ENCODE assay signal across 1 cellular context in genomic region chr18:650428-650858, GRCh38.
TF ChIP-seq lines count a peak whose summit lies in the region.

No MANE protein-coding gene starts in this region.

TF ChIP-seq in K562, 482 proteins besides CTCF, POLR2A, EP300 and RAD21 (continued from another document):
- TF ChIP-seq ZBTB40 (IDR thresholded peaks at IDR 0.05) (peak; percentile 57; the same call in 1 of the 2 replicates), ZBTB40 (CRISPR knock-in tag; IDR thresholded peaks at IDR 0.05) (no peak), POLR2G (IDR thresholded peaks at IDR 0.05; ENCODE audit: low read depth, low read length) (no peak), LEF1 (IDR thresholded peaks at IDR 0.05) (peak; percentile 92), CBFB (CRISPR knock-in tag; IDR thresholded peaks at IDR 0.05) (no peak), ZNF23 (CRISPR knock-in tag; IDR thresholded peaks at IDR 0.05) (no peak), SETDB1 (IDR thresholded peaks at IDR 0.05; ENCODE audit: low read length) (no peak), COPS2 (conservative IDR thresholded peaks at IDR 0.05) (no peak), MCM2 (IDR thresholded peaks at IDR 0.05; ENCODE audit: low read depth) (no peak), RBBP5 (IDR thresholded peaks at IDR 0.05; ENCODE audit: borderline replicate concordance, insufficient read depth, low read length, poor library complexity, severe bottlenecking) (no peak), SMC3 (conservative IDR thresholded peaks at IDR 0.05; ENCODE audit: insufficient read depth, low read depth, low read length) (no peak), PBX2 (CRISPR knock-in tag; IDR thresholded peaks at IDR 0.05; ENCODE audit: low read depth) (no peak), PBX2 (tag; conservative IDR thresholded peaks at IDR 0.05; ENCODE audit: low read depth) (0 out of 2 replicates have a peak, but pooled peaks have one; percentile 16), KLF6 (CRISPR knock-in tag; IDR thresholded peaks at IDR 0.05; ENCODE audit: borderline replicate concordance) (no peak), NCOA2 (IDR thresholded peaks at IDR 0.05; ENCODE audit: partially characterized antibody in 2 of 2) (no peak), PCBP1 (IDR thresholded peaks at IDR 0.05; ENCODE audit: low read depth, low read length, poor library complexity, severe bottlenecking) (no peak), ZNF766 (CRISPR knock-in tag; conservative IDR thresholded peaks at IDR 0.05) (peak; percentile 34; the same call in 1 of the 2 replicates), TCF7 (IDR thresholded peaks at IDR 0.05; ENCODE audit: borderline replicate concordance) (no peak), PTBP1 (IDR thresholded peaks at IDR 0.05; ENCODE audit: low read depth, low read length) (no peak), E2F5 (CRISPR knock-in tag; IDR thresholded peaks at IDR 0.05) (no peak), ZMIZ1 (IDR thresholded peaks at IDR 0.05; ENCODE audit: low read depth in 2 of 2, low read length in 2 of 2) (no peak), TOE1 (IDR thresholded peaks at IDR 0.05; ENCODE audit: borderline replicate concordance) (peak; percentile 50; the same call in 1 of the 2 replicates), TOE1 (CRISPR knock-in tag; IDR thresholded peaks at IDR 0.05; ENCODE audit: borderline replicate concordance, low read depth) (no peak), ETV6 (IDR thresholded peaks at IDR 0.05; ENCODE audit: borderline replicate concordance in 1 of 2, low read depth in 2 of 2, low read length in 1 of 2) (no peak), ETV6 (CRISPR knock-in tag; IDR thresholded peaks at IDR 0.05; ENCODE audit: borderline replicate concordance) (no peak), ILF3 (IDR thresholded peaks at IDR 0.05; ENCODE audit: borderline replicate concordance) (no peak), ZNF282 (CRISPR knock-in tag; IDR thresholded peaks at IDR 0.05) (no peak), KAT2B (IDR thresholded peaks at IDR 0.05; ENCODE audit: low read depth, low read length) (no peak), WHSC1 (IDR thresholded peaks at IDR 0.05; ENCODE audit: low read length) (no peak), SNRNP70 (optimal IDR thresholded peaks at IDR 0.05; ENCODE audit: low read depth, low read length) (no peak), ETV1 (tag; conservative IDR thresholded peaks at IDR 0.05; ENCODE audit: low read depth) (0 out of 2 replicates have a peak, but pooled peaks have one; percentile 34), GTF2A2 (tag; IDR thresholded peaks at IDR 0.05) (no peak), ZNF184 (CRISPR knock-in tag; IDR thresholded peaks at IDR 0.05) (no peak), SUPT5H (IDR thresholded peaks at IDR 0.05) (no peak)
